ENCODE assay signal across 8 cellular contexts in genomic region chr9:136245194-136246150, GRCh38.
DNase-seq lines count a peak whose midpoint lies in the region; ATAC-seq and TF ChIP-seq lines count a peak whose summit lies in the region.

QSOX2 (minus strand) TSS chr9:136245812; CDS start chr9:136245803, 9 bp downstream.

- peak; percentile 70 for ATAC-seq in RWPE2 (ENCODE audit: low read depth)

- H3K9me3 Mint-ChIP-seq in nephron, result no peaks in the 10 kb centered on the region

- H3K4me3 ChIP-seq in RWPE2 (ENCODE audit: severe bottlenecking), result peak within 1 kb of the TSS; percentile 97
- peak within 1 kb of the TSS; percentile 68 for H3K4me3 ChIP-seq in fibroblast of pulmonary artery (replicated peaks; ENCODE audit: low read depth, low read length)

- no peaks in the 10 kb centered on the region for H3K36me3 ChIP-seq in RWPE2 (ENCODE audit: low read depth)

- no peaks in the 10 kb centered on the region for H3K27me3 ChIP-seq in RWPE2 (ENCODE audit: insufficient read depth, poor library complexity, severe bottlenecking)

- no peaks in the 10 kb centered on the region for H3K36me3 Mint-ChIP-seq in nephron (ENCODE audit: low read depth)

- peak within 1 kb of the TSS; percentile 17 to 35 (median 30) for H3K27ac Mint-ChIP-seq in nephron

- H3K4me3 Mint-ChIP-seq in nephron, result peak within 1 kb of the TSS; percentile 89 to 96 (median 93)

- TF ChIP-seq CTCF in GM20000 (IDR thresholded peaks at IDR 0.05; ENCODE audit: extremely low read depth, missing control alignments) (no peak), RWPE2 (IDR thresholded peaks at IDR 0.05; ENCODE audit: poor library complexity, severe bottlenecking) (no peak), fibroblast of pulmonary artery (IDR thresholded peaks at IDR 0.05; ENCODE audit: low read length, missing control alignments) (no peak), nephron (IDR thresholded peaks at IDR 0.05; ENCODE audit: unreplicated experiment in 3 of 3) (no peak)

- H3K27me3 Mint-ChIP-seq in nephron (ENCODE audit: low read depth), result peaks cover 21% of the 10 kb centered on the region

- H3K9me3 ChIP-seq in RWPE2 (ENCODE audit: severe bottlenecking), result no peaks in the 10 kb centered on the region

- peak within 1 kb of the TSS; percentile 23 for H3K27ac ChIP-seq in RWPE2 (ENCODE audit: poor library complexity, severe bottlenecking)

- peak; percentile 89 for DNase-seq in CD1c-positive myeloid dendritic cell (ENCODE audit: extremely low spot score)
- DNase-seq in GM20000 (ENCODE audit: low spot score), result peak; percentile 97
- peak; percentile 51 for DNase-seq in KG1 (lab: John Stamatoyannopoulos, UW)
- DNase-seq in RWPE2 (ENCODE audit: low spot score), result no peak
- peak; percentile 83 for DNase-seq in activated T-helper 9 cell treated with anti-CD3 and anti-CD28 coated beads, Interleukin-2, amount 50 U/mL, for 16 hours (ENCODE audit: low read depth)
- DNase-seq in fibroblast of pulmonary artery (ENCODE audit: low read depth), result peak; percentile 84
- peak; percentile 79 for DNase-seq in stimulated activated naive CD4-positive, alpha-beta T cell treated with Interleukin-2 at 50 U/mL for 16 hours (lab: John Stamatoyannopoulos, UW)

- peaks cover 36% of the 10 kb centered on the region for H3K4me1 Mint-ChIP-seq in nephron

- H3K4me1 ChIP-seq in RWPE2 (ENCODE audit: insufficient read depth, poor library complexity, severe bottlenecking), result peaks cover 9% of the 10 kb centered on the region
